ENCODE assay signal across 17 cellular contexts in genomic region chr10:95387383-95387782, GRCh38.
DNase-seq lines count a peak whose midpoint lies in the region; ATAC-seq and TF ChIP-seq lines count a peak whose summit lies in the region.
"Had no signal": no experiment of that assay in that cellular context is flagged by ENCODE, and none has a peak within 500 bp of the region (broad histone marks: within the 10 kb centered on the region; RNA-seq: fewer than 3 reads in every experiment).

No MANE protein-coding gene starts in this region.

- intact Hi-C loops in head of caudate nucleus (cut with DNase I) = no loop called here

- no peaks in the 10 kb centered on the region for H3K9me3 ChIP-seq in BLaER1 treated with 17β-estradiol and CSF1 and Interleukin-3, amounts not matched to agents 10 nM and 100 nM (replicated peaks in 1 of 11)
- H3K9me3 ChIP-seq: pancreas had no signal

- H3K36me3 Mint-ChIP-seq in neural crest cell (ENCODE audit: low read depth) = no peaks in the 10 kb centered on the region

- H3K4me3 Mint-ChIP-seq in neural crest cell = no peak overlapping the region
- H3K4me3 Mint-ChIP-seq: activated T-cell treated with anti-CD3 and anti-CD28 coated beads, Interleukin-2, amount 50 U/mL, for 4 hours; GM23338; T-helper 2 cell treated with Interferon-gamma antibody and Interleukin-4, amounts not matched to agents 5 μg/mL and 100 μg/mL, for 36 hours had no signal

- H3K36me3 ChIP-seq in BLaER1 treated with 17β-estradiol and CSF1 and Interleukin-3, amounts not matched to agents 10 nM and 100 nM = peaks cover 0 to 97% (median 43%) of the 10 kb centered on the region in 11 experiments; a peak in 15 of 22 replicates

- TF ChIP-seq CTCF in VCaP (conservative IDR thresholded peaks at IDR 0.05) (no peak), neural crest cell (conservative IDR thresholded peaks at IDR 0.05) (no peak)

- H3K27me3 ChIP-seq in BLaER1 treated with 17β-estradiol and CSF1 and Interleukin-3, amounts not matched to agents 10 nM and 100 nM = no peaks in the 10 kb centered on the region
- H3K27me3 ChIP-seq: pancreas had no signal

- no peak overlapping the region for H3K9ac ChIP-seq in BLaER1 treated with 17β-estradiol and CSF1 and Interleukin-3, amounts not matched to agents 10 nM and 100 nM

- peak overlapping the region; percentile 75 for H3K27ac Mint-ChIP-seq in neural crest cell (ENCODE audit: unreplicated experiment)
- H3K27ac Mint-ChIP-seq: GM23338; T-helper 2 cell treated with Interferon-gamma antibody and Interleukin-4, amounts not matched to agents 5 μg/mL and 100 μg/mL, for 36 hours had no signal

- H3K9me3 Mint-ChIP-seq in neural crest cell = no peaks in the 10 kb centered on the region
- H3K9me3 Mint-ChIP-seq: activated T-cell treated with anti-CD3 and anti-CD28 coated beads, Interleukin-2, amount 50 U/mL, for 4 hours; GM23338; T-helper 2 cell treated with Interferon-gamma antibody and Interleukin-4, amounts not matched to agents 5 μg/mL and 100 μg/mL, for 36 hours had no signal

- H3K4me3 ChIP-seq in BLaER1 treated with 17β-estradiol and CSF1 and Interleukin-3, amounts not matched to agents 10 nM and 100 nM = no peak overlapping the region
- H3K4me3 ChIP-seq: GM23338, pancreas had no signal

- peaks cover 0 to 84% (median 0%) of the 10 kb centered on the region in 11 experiments; a peak in 3 of 22 replicates for H4K20me1 ChIP-seq in BLaER1 treated with 17β-estradiol and CSF1 and Interleukin-3, amounts not matched to agents 10 nM and 100 nM

- peak overlapping the region; percentile 7 to 73 (median 39); a peak in 15 of 22 replicates for H3K4me2 ChIP-seq in BLaER1 treated with 17β-estradiol and CSF1 and Interleukin-3, amounts not matched to agents 10 nM and 100 nM
- H3K4me2 ChIP-seq: GM23338 had no signal

- H3K4me1 ChIP-seq in BLaER1 treated with 17β-estradiol and CSF1 and Interleukin-3, amounts not matched to agents 10 nM and 100 nM = peaks cover 21 to 55% (median 45%) of the 10 kb centered on the region in 10 experiments

- ATAC-seq in HG02852 (IDR thresholded peaks at IDR 0.05; ENCODE audit: unreplicated experiment) (peak; percentile 43), GM21447 (IDR thresholded peaks at IDR 0.05; ENCODE audit: unreplicated experiment) (no peak)
- ATAC-seq: activated T-cell treated with anti-CD3 and anti-CD28 coated beads, Interleukin-2, amount 50 U/mL, for 4 hours; GM23338 had no signal

- peak overlapping the region in 2 of 11 experiments; percentile 26 to 35; a peak in 1 of 22 replicates for H3K27ac ChIP-seq in BLaER1 treated with 17β-estradiol and CSF1 and Interleukin-3, amounts not matched to agents 10 nM and 100 nM
- H3K27ac ChIP-seq in VCaP = peak overlapping the region; percentile 77; the same call in 1 of the 2 replicates

- H3K4me1 Mint-ChIP-seq in neural crest cell = peaks cover 42% of the 10 kb centered on the region

- no peak for DNase-seq in neural crest cell (ENCODE audit: low read depth, low spot score)
- DNase-seq in head of caudate nucleus = no peak
- no peak for DNase-seq in mucosa of gallbladder (ENCODE audit: low spot score)
- no peak for DNase-seq in DMS153 (lab: John Stamatoyannopoulos, UW)
- DNase-seq: activated CD4-positive, alpha-beta T cell treated with anti-CD3 and anti-CD28 coated beads, Interleukin-2, amount 50 U/mL, for 1 hour; activated T-cell treated with anti-CD3 and anti-CD28 coated beads, Interleukin-2, amount 50 U/mL, for 4 hours; cortex of kidney; islet precursor cell; NCI-H1092 treated with DMSO at 0.1 percent for 48 hours; NCI-H2171; pancreas had no signal

- H3K27me3 Mint-ChIP-seq in neural crest cell (ENCODE audit: low read depth) = no peaks in the 10 kb centered on the region
